In the genomic region with DNA sequence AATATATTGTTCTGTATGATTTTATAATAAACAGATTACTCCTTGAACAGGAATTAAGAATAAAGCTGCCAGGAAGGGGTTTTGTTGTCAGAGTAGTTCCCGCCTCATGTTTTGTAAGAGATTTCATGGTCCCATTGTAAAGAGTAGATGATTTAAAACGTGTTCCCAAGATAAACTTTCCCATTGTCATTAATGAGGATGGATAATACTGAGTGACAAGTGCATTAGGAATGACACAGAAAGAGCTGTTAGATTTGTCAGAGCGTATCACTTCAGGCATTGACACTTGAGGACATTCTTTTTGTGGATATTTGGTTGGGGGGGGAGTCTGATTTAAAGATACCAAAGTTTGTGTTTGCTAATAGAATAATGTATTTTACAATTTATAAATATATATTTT, we compare ENCODE assay signal across 32 cellular contexts.
"Had no signal": no experiment of that assay in that cellular context is flagged by ENCODE, and none has a peak within 500 bp of the region (broad histone marks: within the 10 kb centered on the region; RNA-seq: fewer than 3 reads in every experiment).

No MANE protein-coding gene starts in this region.

- H3K9me3 ChIP-seq: adrenal gland, body of pancreas, breast epithelium had no signal

- H3K27me3 ChIP-seq: adrenal gland, body of pancreas, breast epithelium, cardiac muscle cell, dorsolateral prefrontal cortex had no signal

- H3K27ac Mint-ChIP-seq: activated CD4-positive, alpha-beta memory T cell treated with anti-CD3 and anti-CD28 coated beads for 36 hours; activated CD4-positive, alpha-beta T cell treated with anti-CD3 and anti-CD28 coated beads for 36 hours; activated CD4-positive, alpha-beta T cell treated with anti-CD3 and anti-CD28 coated beads, Interleukin-2, amount 10 ng/mL, durations not matched to agents 24 days and 14 days; activated CD8-positive, alpha-beta memory T cell treated with anti-CD3 and anti-CD28 coated beads, Interleukin-2, amount 10 ng/mL, durations not matched to agents 7 days and 5 days; activated CD8-positive, alpha-beta T cell treated with anti-CD3 and anti-CD28 coated beads, Interleukin-2, amount 10 ng/mL, durations not matched to agents 7 days and 5 days; activated naive CD4-positive, alpha-beta T cell treated with anti-CD3 and anti-CD28 coated beads for 36 hours; activated naive CD4-positive, alpha-beta T cell treated with anti-CD3 and anti-CD28 coated beads, Interleukin-2, amount 50 U/mL, for 24 hours; activated naive CD8-positive, alpha-beta T cell treated with anti-CD3 and anti-CD28 coated beads for 36 hours; activated naive CD8-positive, alpha-beta T cell treated with anti-CD3 and anti-CD28 coated beads, Interleukin-2, amount 50 U/mL, for 24 hours; activated T-helper 1 cell treated with anti-CD3 and anti-CD28 coated beads, Interleukin-12 subunit alpha, Interleukin-12 subunit beta, Interleukin-2, Interleukin-4 antibody, amounts not matched to agents 30 ng/mL and 10 ng/mL and 1 ng/mL, durations not matched to agents 14 hours and 24 hours and 36 hours; activated T-helper 2 cell treated with anti-CD3 and anti-CD28 coated beads, Interferon-gamma antibody, Interleukin-2, Interleukin-4, amounts not matched to agents 10 μg/mL and 5 μg/mL and 100 μg/mL, durations not matched to agents 14 hours and 24 hours and 36 hours; dendritic cell treated with granulocyte-macrophage colony-stimulating factor and Interleukin-4, amounts not matched to agents 40 ng/mL and 50 ng/mL, for 4 days; endodermal cell had no signal

- H3K4me3 Mint-ChIP-seq: activated CD4-positive, alpha-beta memory T cell treated with anti-CD3 and anti-CD28 coated beads for 36 hours; activated CD4-positive, alpha-beta T cell treated with anti-CD3 and anti-CD28 coated beads for 36 hours; activated CD4-positive, alpha-beta T cell treated with anti-CD3 and anti-CD28 coated beads, Interleukin-2, amount 10 ng/mL, durations not matched to agents 24 days and 14 days; activated CD8-positive, alpha-beta memory T cell treated with anti-CD3 and anti-CD28 coated beads, Interleukin-2, amount 10 ng/mL, durations not matched to agents 7 days and 5 days; activated CD8-positive, alpha-beta T cell treated with anti-CD3 and anti-CD28 coated beads, Interleukin-2, amount 10 ng/mL, durations not matched to agents 7 days and 5 days; activated naive CD4-positive, alpha-beta T cell treated with anti-CD3 and anti-CD28 coated beads for 36 hours; activated naive CD4-positive, alpha-beta T cell treated with anti-CD3 and anti-CD28 coated beads, Interleukin-2, amount 50 U/mL, for 24 hours; activated naive CD8-positive, alpha-beta T cell treated with anti-CD3 and anti-CD28 coated beads for 36 hours; activated naive CD8-positive, alpha-beta T cell treated with anti-CD3 and anti-CD28 coated beads, Interleukin-2, amount 50 U/mL, for 24 hours; activated T-helper 1 cell treated with anti-CD3 and anti-CD28 coated beads, Interleukin-12 subunit alpha, Interleukin-12 subunit beta, Interleukin-2, Interleukin-4 antibody, amounts not matched to agents 30 ng/mL and 10 ng/mL and 1 ng/mL, durations not matched to agents 14 hours and 24 hours and 36 hours; dendritic cell treated with granulocyte-macrophage colony-stimulating factor and Interleukin-4, amounts not matched to agents 40 ng/mL and 50 ng/mL, for 4 days; endodermal cell had no signal

- H3K36me3 Mint-ChIP-seq: activated CD8-positive, alpha-beta memory T cell treated with anti-CD3 and anti-CD28 coated beads, Interleukin-2, amount 10 ng/mL, durations not matched to agents 7 days and 5 days; activated naive CD8-positive, alpha-beta T cell treated with anti-CD3 and anti-CD28 coated beads for 36 hours had no signal

- H3K9me3 Mint-ChIP-seq: activated CD4-positive, alpha-beta memory T cell treated with anti-CD3 and anti-CD28 coated beads for 36 hours; activated CD4-positive, alpha-beta T cell treated with anti-CD3 and anti-CD28 coated beads, Interleukin-2, amount 10 ng/mL, durations not matched to agents 24 days and 14 days; activated naive CD4-positive, alpha-beta T cell treated with anti-CD3 and anti-CD28 coated beads for 36 hours; activated naive CD4-positive, alpha-beta T cell treated with anti-CD3 and anti-CD28 coated beads, Interleukin-2, amount 50 U/mL, for 24 hours; activated naive CD8-positive, alpha-beta T cell treated with anti-CD3 and anti-CD28 coated beads for 36 hours; activated naive CD8-positive, alpha-beta T cell treated with anti-CD3 and anti-CD28 coated beads, Interleukin-2, amount 50 U/mL, for 24 hours; activated T-helper 1 cell treated with anti-CD3 and anti-CD28 coated beads, Interleukin-12 subunit alpha, Interleukin-12 subunit beta, Interleukin-2, Interleukin-4 antibody, amounts not matched to agents 30 ng/mL and 10 ng/mL and 1 ng/mL, durations not matched to agents 14 hours and 24 hours and 36 hours; activated T-helper 2 cell treated with anti-CD3 and anti-CD28 coated beads, Interferon-gamma antibody, Interleukin-2, Interleukin-4, amounts not matched to agents 10 μg/mL and 5 μg/mL and 100 μg/mL, durations not matched to agents 14 hours and 24 hours and 36 hours; dendritic cell treated with granulocyte-macrophage colony-stimulating factor and Interleukin-4, amounts not matched to agents 40 ng/mL and 50 ng/mL, for 4 days; endodermal cell had no signal

- H3K4me1 Mint-ChIP-seq: activated CD4-positive, alpha-beta T cell treated with anti-CD3 and anti-CD28 coated beads for 36 hours; activated CD4-positive, alpha-beta T cell treated with anti-CD3 and anti-CD28 coated beads, Interleukin-2, amount 10 ng/mL, durations not matched to agents 24 days and 14 days; activated CD8-positive, alpha-beta memory T cell treated with anti-CD3 and anti-CD28 coated beads, Interleukin-2, amount 10 ng/mL, durations not matched to agents 7 days and 5 days; activated naive CD4-positive, alpha-beta T cell treated with anti-CD3 and anti-CD28 coated beads, Interleukin-2, amount 50 U/mL, for 24 hours; activated naive CD8-positive, alpha-beta T cell treated with anti-CD3 and anti-CD28 coated beads for 36 hours; activated naive CD8-positive, alpha-beta T cell treated with anti-CD3 and anti-CD28 coated beads, Interleukin-2, amount 50 U/mL, for 24 hours had no signal

- H3K36me3 ChIP-seq: adrenal gland, breast epithelium, cardiac muscle cell had no signal

- H3K27ac ChIP-seq: adrenal gland, body of pancreas, breast epithelium, cardiac muscle cell, coronary artery, dorsolateral prefrontal cortex had no signal

- H3K27me3 Mint-ChIP-seq: activated CD4-positive, alpha-beta memory T cell treated with anti-CD3 and anti-CD28 coated beads for 36 hours; activated CD4-positive, alpha-beta T cell treated with anti-CD3 and anti-CD28 coated beads for 36 hours; activated CD4-positive, alpha-beta T cell treated with anti-CD3 and anti-CD28 coated beads, Interleukin-2, amount 10 ng/mL, durations not matched to agents 24 days and 14 days; activated CD8-positive, alpha-beta memory T cell treated with anti-CD3 and anti-CD28 coated beads, Interleukin-2, amount 10 ng/mL, durations not matched to agents 7 days and 5 days; activated naive CD4-positive, alpha-beta T cell treated with anti-CD3 and anti-CD28 coated beads, Interleukin-2, amount 50 U/mL, for 24 hours; activated naive CD8-positive, alpha-beta T cell treated with anti-CD3 and anti-CD28 coated beads for 36 hours; activated naive CD8-positive, alpha-beta T cell treated with anti-CD3 and anti-CD28 coated beads, Interleukin-2, amount 50 U/mL, for 24 hours; dendritic cell treated with granulocyte-macrophage colony-stimulating factor and Interleukin-4, amounts not matched to agents 40 ng/mL and 50 ng/mL, for 4 days had no signal

- H3K4me3 ChIP-seq: adrenal gland, body of pancreas, breast epithelium, cardiac muscle cell, coronary artery, dorsolateral prefrontal cortex had no signal

- DNase-seq: activated CD4-positive, alpha-beta memory T cell treated with anti-CD3 and anti-CD28 coated beads for 36 hours; activated CD4-positive, alpha-beta T cell treated with anti-CD3 and anti-CD28 coated beads for 36 hours; activated CD4-positive, alpha-beta T cell treated with anti-CD3 and anti-CD28 coated beads, Interleukin-2, amount 10 ng/mL, durations not matched to agents 24 days and 14 days; activated CD4-positive, CD25-positive, alpha-beta regulatory T cell; activated CD4-positive, CD25-positive, alpha-beta regulatory T cell treated with anti-CD3 and anti-CD28 coated beads, Interleukin-2, amount 50 U/mL, for 72 hours; activated CD8-positive, alpha-beta memory T cell treated with anti-CD3 and anti-CD28 coated beads, Interleukin-2, amount 10 ng/mL, durations not matched to agents 7 days and 5 days; activated CD8-positive, alpha-beta memory T cell treated with anti-CD3 and anti-CD28 coated beads, Interleukin-2, amount 50 U/mL, for 4 hours; activated CD8-positive, alpha-beta T cell treated with anti-CD3 and anti-CD28 coated beads, Interleukin-2, amount 10 ng/mL, durations not matched to agents 7 days and 5 days; activated effector memory CD4-positive, alpha-beta T cell treated with anti-CD3 and anti-CD28 coated beads, Interleukin-2, amount 50 U/mL, for 16 hours; activated naive CD4-positive, alpha-beta T cell treated with anti-CD3 and anti-CD28 coated beads for 36 hours; activated naive CD8-positive, alpha-beta T cell treated with anti-CD3 and anti-CD28 coated beads for 36 hours; activated naive CD8-positive, alpha-beta T cell treated with anti-CD3 and anti-CD28 coated beads, Interleukin-2, amount 50 U/mL, for 24 hours; activated T-cell treated with anti-CD3 and anti-CD28 coated beads, Interleukin-2, amount 50 U/mL, for 1 hour; activated T-cell treated with anti-CD3 and anti-CD28 coated beads, Interleukin-2, amount 50 U/mL, for 48 hours; adrenal gland; amygdala; aorta; body of pancreas; central memory CD4-positive, alpha-beta T cell; cerebellar nuclear complex; dorsolateral prefrontal cortex; effector memory CD4-positive, alpha-beta T cell; endodermal cell; foreskin fibroblast; T-helper 2 cell had no signal

- H3K4me1 ChIP-seq: adrenal gland, body of pancreas, breast epithelium had no signal
